ENCODE assay signal across 12 cellular contexts in the genomic region with DNA sequence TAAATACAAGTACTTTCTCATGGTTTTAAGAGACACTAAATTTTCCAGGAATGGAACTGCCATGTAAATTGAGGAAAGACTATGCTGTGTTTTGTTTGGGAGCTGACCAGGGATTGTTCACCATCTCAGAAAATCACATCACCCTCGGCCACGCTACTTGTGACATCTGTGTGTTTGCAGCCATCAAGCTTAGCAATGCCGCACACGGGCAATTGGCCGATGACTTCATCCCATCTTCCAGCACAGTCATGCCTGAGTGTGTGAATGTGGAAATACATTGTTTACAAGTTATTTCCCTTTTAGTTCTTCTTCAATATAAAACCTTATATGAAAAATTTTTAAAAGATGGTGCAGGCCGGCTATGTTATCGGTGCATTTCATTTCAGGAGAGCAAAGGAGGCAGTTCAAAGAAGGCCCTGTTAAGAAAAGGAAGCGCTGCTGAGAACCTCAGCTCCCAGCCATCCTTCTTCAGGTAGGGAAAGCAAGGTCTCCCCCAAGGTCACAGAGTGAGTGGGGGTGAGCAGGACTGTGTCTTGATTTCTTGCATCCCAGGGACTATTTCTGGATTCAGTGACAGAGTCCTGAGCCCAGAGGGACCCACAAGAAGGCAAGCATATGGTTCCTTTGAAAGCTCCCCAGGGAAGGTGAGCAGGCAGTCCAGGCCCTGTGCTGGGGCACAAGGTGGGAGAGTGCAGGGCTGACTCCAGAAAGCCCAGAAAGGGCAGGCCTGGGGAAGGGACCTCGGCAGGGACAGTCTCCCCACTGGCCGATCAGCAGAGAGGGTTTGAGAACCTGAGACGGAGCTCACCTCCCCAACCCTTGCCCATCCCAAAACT.
A peak's percentile ranks its signal among the peaks of the same experiment; 100 is the strongest.
DNase-seq lines count a peak whose midpoint lies in the region; ATAC-seq and TF ChIP-seq lines count a peak whose summit lies in the region.
"Had no signal": no experiment of that assay in that cellular context is flagged by ENCODE, and none has a peak within 500 bp of the region (broad histone marks: within the 10 kb centered on the region; RNA-seq: fewer than 3 reads in every experiment).

No MANE protein-coding gene starts in this region.

- H3K4me3 Mint-ChIP-seq in neural crest cell: no peak overlapping the region

- H3K4me2 ChIP-seq in GM23248 (ENCODE audit: unreplicated experiment): no peak overlapping the region

- H3K9ac ChIP-seq in GM23248: no peak overlapping the region

- H3K27ac ChIP-seq in AG04450 (ENCODE audit: low read depth, low read length) (peak overlapping the region; percentile 73), GM23248 (no peak overlapping the region)
- H3K27ac ChIP-seq: SK-N-MC had no signal

- no peaks in the 10 kb centered on the region for H3K36me3 ChIP-seq in GM23248 (ENCODE audit: low read depth)

- H3K79me2 ChIP-seq in GM23248 (ENCODE audit: insufficient read depth): no peaks in the 10 kb centered on the region

- no peaks in the 10 kb centered on the region for H3K27me3 ChIP-seq in AG04450 (ENCODE audit: control insufficient read depth, insufficient read depth, low read length)
- no peaks in the 10 kb centered on the region for H3K27me3 ChIP-seq in GM23248 (replicated peaks; ENCODE audit: insufficient read depth)

- no peaks in the 10 kb centered on the region for H3K36me3 Mint-ChIP-seq in neural crest cell (ENCODE audit: low read depth)

- H3K9me3 Mint-ChIP-seq in neural crest cell: no peaks in the 10 kb centered on the region

- no peaks in the 10 kb centered on the region for H3K4me1 Mint-ChIP-seq in neural crest cell

- H3F3A ChIP-seq in GM23248 (ENCODE audit: insufficient read depth): no peaks in the 10 kb centered on the region

- H3K4me1 ChIP-seq in GM23248 (ENCODE audit: insufficient read depth): no peaks in the 10 kb centered on the region

- H3K9me3 ChIP-seq in AG04450 (ENCODE audit: control insufficient read depth, insufficient read depth, low read length): no peaks in the 10 kb centered on the region
- H3K9me3 ChIP-seq in GM23248 (ENCODE audit: low read depth): no peaks in the 10 kb centered on the region

- DNase-seq in AG04450 (ENCODE audit: low read depth, low spot score) (peak; percentile 27), GM23248 (peak; percentile 43), choroid plexus epithelial cell (ENCODE audit: low read depth) (peak; percentile 44), neural crest cell (ENCODE audit: low read depth, low spot score) (no peak), NK-92 (lab: John Stamatoyannopoulos, UW; ENCODE audit: unreplicated experiment) (no peak), GM10266 (ENCODE audit: extremely low spot score) (no peak), C1 segment of cervical spinal cord (lab: John Stamatoyannopoulos, UW) (no peak)
- DNase-seq: Karpas-422; kidney glomerular epithelial cell; stimulated activated CD4-positive, alpha-beta T cell treated with anti-CD3 and anti-CD28 coated beads, Interleukin-2, amount 100 ng/mL, for 48 hours had no signal

- peak overlapping the region; percentile 71 for H3K27ac Mint-ChIP-seq in neural crest cell (ENCODE audit: unreplicated experiment)

- POLR2A ChIA-PET in AG04450 (lab: Yijun Ruan, JAX): no interaction called here

- 87 to 91% methylated on average over 11 of the region's 11 CpGs for WGBS in GM23248 (ENCODE audit: low coverage in 1 of 2, low lambda C conversion rate in 2 of 2, missing lambda C conversion rate in 2 of 2), 2 experiments

- no peak for ATAC-seq in HG03025 (IDR thresholded peaks at IDR 0.05; ENCODE audit: low FRiP score, unreplicated experiment)

- CTCF ChIA-PET in AG04450 (lab: Charles Lee): no interaction called here

- H3K9me2 ChIP-seq in GM23248 (ENCODE audit: insufficient read depth): no peaks in the 10 kb centered on the region

- H3K27me3 Mint-ChIP-seq in neural crest cell (ENCODE audit: low read depth): no peaks in the 10 kb centered on the region

- in situ Hi-C loops in GM23248 (cut with MboI): no loop called here

- no peaks in the 10 kb centered on the region for H4K20me1 ChIP-seq in GM23248 (ENCODE audit: insufficient read depth)

- no peak overlapping the region for H2AFZ ChIP-seq in GM23248

- TF ChIP-seq CTCF in AG04450 (IDR thresholded peaks at IDR 0.05; ENCODE audit: low read depth, low read length) (no peak), choroid plexus epithelial cell (conservative IDR thresholded peaks at IDR 0.05; ENCODE audit: low read depth, low read length) (no peak), neural crest cell (conservative IDR thresholded peaks at IDR 0.05) (no peak), GM10266 (IDR thresholded peaks at IDR 0.05; ENCODE audit: control insufficient read depth, insufficient read depth, low read depth, missing control alignments) (no peak)

- H3K4me3 ChIP-seq in AG04450 (ENCODE audit: low read depth, low read length): no peak overlapping the region
- H3K4me3 ChIP-seq in GM23248: no peak overlapping the region
- H3K4me3 ChIP-seq in choroid plexus epithelial cell (ENCODE audit: low read depth, low read length): no peak overlapping the region
- H3K4me3 ChIP-seq: SK-N-MC had no signal

Comparison
In these comparisons a context has a peak if more than half of its experiments do, and no peak if none do; other contexts are left out.
1. DNase-seq: peak in AG04450 (single experiment), GM23248 (single experiment) and choroid plexus epithelial cell (single experiment); none in neural crest cell (single experiment), NK-92 (single experiment), GM10266 (single experiment) and C1 segment of cervical spinal cord (0 of 14).